In the genomic region with DNA sequence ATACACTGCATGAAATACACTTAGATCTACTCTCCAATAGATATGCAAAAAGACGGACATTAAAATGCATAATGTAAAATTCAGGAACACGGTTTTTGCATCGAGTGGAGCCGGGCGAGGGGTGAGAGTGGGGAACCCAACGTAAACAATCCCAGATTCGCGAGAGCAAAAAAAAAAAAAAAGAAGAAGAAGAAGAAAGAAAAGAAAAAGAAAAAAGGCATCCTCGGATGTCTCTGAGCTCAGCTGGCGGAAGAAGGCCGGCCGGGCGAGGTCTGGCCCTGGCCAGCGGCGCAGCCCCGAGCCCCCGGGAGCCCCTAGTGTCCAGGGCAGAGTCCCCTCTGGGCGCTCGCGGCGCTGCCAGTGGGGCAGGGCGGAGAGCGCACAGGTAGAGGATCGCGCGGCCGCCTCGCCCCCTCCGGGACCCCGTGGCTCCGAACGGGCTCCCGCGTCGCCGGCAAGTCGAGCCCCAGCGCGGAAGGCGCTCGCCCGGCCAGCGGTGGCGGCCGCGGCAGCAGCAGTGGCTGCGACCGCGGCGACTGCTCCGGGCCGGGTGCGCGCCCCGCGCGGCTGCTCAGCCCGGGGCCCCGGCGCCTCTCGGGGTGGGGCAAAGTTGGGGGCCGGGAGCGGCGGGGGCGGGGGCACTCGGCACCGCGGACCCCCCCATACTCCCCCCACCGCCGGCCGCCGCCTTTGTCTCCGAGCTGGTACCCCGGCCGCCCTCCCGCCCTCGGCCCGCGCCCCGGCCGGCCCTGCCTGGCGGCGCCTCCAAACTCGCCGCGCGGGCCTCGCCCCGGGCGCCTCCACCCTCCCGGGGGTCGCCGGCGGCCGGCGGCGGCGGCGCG, we compare ENCODE assay signal across 8 cellular contexts. TPM values are rescaled to one million over a fixed set of nuclear protein-coding genes. Genes with fewer than 3 reads are reported as not detected.
DNase-seq lines count a peak whose midpoint lies in the region; ATAC-seq and TF ChIP-seq lines count a peak whose summit lies in the region.

No MANE protein-coding gene starts in this region.

- H3K27ac Mint-ChIP-seq in glutamatergic neuron (ENCODE audit: unreplicated experiment): peak overlapping the region; percentile 73

- peaks cover 4% of the 10 kb centered on the region; the same call in 1 of the 2 replicates for H3K4me1 ChIP-seq in BLaER1
- peaks cover 42% of the 10 kb centered on the region for H3K4me1 ChIP-seq in psoas muscle

- intact Hi-C loops in psoas muscle (cut with DNase I): no loop called here

- H3K9me3 ChIP-seq in BLaER1 (no peaks in the 10 kb centered on the region), WERI-Rb-1 (ENCODE audit: severe bottlenecking) (no peaks in the 10 kb centered on the region), psoas muscle (no peaks in the 10 kb centered on the region)

- peak overlapping the region; percentile 81 for H3K4me3 ChIP-seq in BLaER1
- H3K4me3 ChIP-seq in WERI-Rb-1 (ENCODE audit: low read depth, low read length): peak overlapping the region; percentile 70
- peak overlapping the region; percentile 88 for H3K4me3 ChIP-seq in psoas muscle

- H3K4me2 ChIP-seq in BLaER1: peak overlapping the region; percentile 91

- peak overlapping the region; percentile 58; the same call in 1 of the 2 replicates for H3K9ac ChIP-seq in BLaER1

- no peak overlapping the region for H3K27ac ChIP-seq in BLaER1
- H3K27ac ChIP-seq in WERI-Rb-1: peak overlapping the region; percentile 90
- peak overlapping the region; percentile 98 for H3K27ac ChIP-seq in psoas muscle

- DNase-seq in WERI-Rb-1 (no peak), glutamatergic neuron (peak; percentile 51), psoas muscle (peak; percentile 55 to 76), middle frontal gyrus (ENCODE audit: extremely low spot score, low spot score) (no peak), NCI-H1092 (lab: John Stamatoyannopoulos, UW) (no peak)

- H3K27me3 ChIP-seq in BLaER1: peaks cover 100% of the 10 kb centered on the region
- no peaks in the 10 kb centered on the region for H3K27me3 ChIP-seq in WERI-Rb-1 (ENCODE audit: insufficient read depth, low read depth, severe bottlenecking)
- no peaks in the 10 kb centered on the region for H3K27me3 ChIP-seq in psoas muscle (ENCODE audit: insufficient read depth in 3 of 3, low read length in 2 of 3)

- peaks cover 70% of the 10 kb centered on the region for H4K20me1 ChIP-seq in BLaER1

- ATAC-seq in GM19023 (IDR thresholded peaks at IDR 0.05; ENCODE audit: unreplicated experiment) (peak; percentile 40), HG03103 (IDR thresholded peaks at IDR 0.05; ENCODE audit: low read depth, unreplicated experiment) (peak; percentile 44), psoas muscle (peak; percentile 48 to 64 (median 50))

- H3K36me3 ChIP-seq in BLaER1 (no peaks in the 10 kb centered on the region), WERI-Rb-1 (no peaks in the 10 kb centered on the region), psoas muscle (ENCODE audit: insufficient read depth in 1 of 2, low read depth in 1 of 2) (no peaks in the 10 kb centered on the region)

- TF ChIP-seq CTCF in WERI-Rb-1 (IDR thresholded peaks at IDR 0.05; ENCODE audit: low read depth, low read length) (peak; percentile 44), glutamatergic neuron (IDR thresholded peaks at IDR 0.05; ENCODE audit: partially characterized antibody, unreplicated experiment) (no peak), psoas muscle (IDR thresholded peaks at IDR 0.05) (peak; percentile 35)

- peaks cover 28% of the 10 kb centered on the region for H3K27me3 Mint-ChIP-seq in glutamatergic neuron (ENCODE audit: unreplicated experiment)

- H3K36me3 Mint-ChIP-seq in glutamatergic neuron (ENCODE audit: unreplicated experiment): peaks cover 6% of the 10 kb centered on the region

- peaks cover 13% of the 10 kb centered on the region for H3K9me3 Mint-ChIP-seq in glutamatergic neuron (ENCODE audit: unreplicated experiment)

- WGBS in psoas muscle, 3 donors: 1 to 3% (median 1%) methylated on average over 36 to 100 of the region's 100 CpGs

- H3K4me1 Mint-ChIP-seq in glutamatergic neuron (ENCODE audit: low read depth, unreplicated experiment): peaks cover 41% of the 10 kb centered on the region

- peak overlapping the region; percentile 95 for H3K4me3 Mint-ChIP-seq in glutamatergic neuron (ENCODE audit: unreplicated experiment)

RNA-seq across cellular contexts. Expression of a gene that starts 9.7 kb away (rescaled TPM):
- total RNA-seq in glutamatergic neuron (ENCODE audit: unreplicated experiment) (6.8 TPM), psoas muscle (10 to 100 TPM; 10.6 to 36.9 (median 26.2) TPM)
- polyA plus RNA-seq in psoas muscle: 10 to 100 TPM in 1 of 3 donors, 1 to 10 TPM in 2; 3.3 to 11.5 (median 5.2) TPM

Comparison
In these comparisons a context has a peak if more than half of its experiments do, and no peak if none do; other contexts are left out.
1. DNase-seq: peak in glutamatergic neuron (single experiment) and psoas muscle (2 of 2); none in WERI-Rb-1 (single experiment), middle frontal gyrus (single experiment) and NCI-H1092 (single experiment).
2. Peak in every context shown above with its lines, with median percentiles within 50 percentile points of each other: H3K4me3 ChIP-seq and ATAC-seq.